Comparison of ENCODE assay signal across 27 cellular contexts in the genomic region with DNA sequence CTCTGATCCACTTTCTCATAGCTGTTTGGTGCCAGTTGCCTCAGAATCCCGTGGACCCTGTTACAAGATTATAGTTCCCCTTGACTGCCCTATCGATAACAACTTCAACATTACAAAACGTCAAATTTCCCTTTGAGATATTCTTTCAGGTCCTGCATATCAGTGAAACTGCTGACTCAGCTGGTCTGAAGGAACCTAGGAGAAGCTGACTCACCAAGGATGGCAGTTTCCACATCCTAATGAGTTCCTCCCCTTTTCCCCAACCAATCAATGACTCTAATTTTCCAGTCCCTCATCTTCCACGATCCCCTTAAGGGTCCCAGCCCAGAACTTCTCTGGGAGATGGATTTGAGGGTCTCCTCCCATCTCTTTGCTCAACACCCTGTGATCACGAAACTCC. TPM values are rescaled to one million over a fixed set of nuclear protein-coding genes. Genes with fewer than 3 reads are reported as not detected.
"Had no signal": no experiment of that assay in that cellular context is flagged by ENCODE, and none has a peak within 500 bp of the region (broad histone marks: within the 10 kb centered on the region; RNA-seq: fewer than 3 reads in every experiment).

No MANE protein-coding gene starts in this region.

- H3K4me3 Mint-ChIP-seq: activated CD4-positive, alpha-beta T cell treated with anti-CD3 and anti-CD28 coated beads, Interleukin-2, amount 10 ng/mL, durations not matched to agents 24 days and 14 days; activated CD8-positive, alpha-beta T cell treated with anti-CD3 and anti-CD28 coated beads, Interleukin-2, amount 10 ng/mL, durations not matched to agents 7 days and 5 days; activated naive CD4-positive, alpha-beta T cell treated with anti-CD3 and anti-CD28 coated beads, Interleukin-2, amount 10 ng/mL, durations not matched to agents 7 days and 5 days; activated naive CD8-positive, alpha-beta T cell treated with anti-CD3 and anti-CD28 coated beads, Interleukin-2, amount 50 U/mL, for 24 hours; memory B cell had no signal

- H3K36me3 ChIP-seq: cardiac muscle cell, gastrocnemius medialis, prostate gland, right atrium auricular region, stomach had no signal

- DNase-seq: activated CD4-positive, CD25-positive, alpha-beta regulatory T cell; activated CD8-positive, alpha-beta memory T cell treated with anti-CD3 and anti-CD28 coated beads, Interleukin-2, amount 50 U/mL, for 48 hours; activated CD8-positive, alpha-beta T cell treated with anti-CD3 and anti-CD28 coated beads, Interleukin-2, amount 10 ng/mL, durations not matched to agents 7 days and 5 days; activated effector memory CD4-positive, alpha-beta T cell treated with Interleukin-2 at 50 U/mL for 16 hours; activated naive CD4-positive, alpha-beta T cell treated with anti-CD3 and anti-CD28 coated beads, Interleukin-2, amount 10 ng/mL, durations not matched to agents 7 days and 5 days; activated naive CD8-positive, alpha-beta T cell treated with anti-CD3 and anti-CD28 coated beads, Interleukin-2, amount 50 U/mL, for 24 hours; activated T-cell treated with anti-CD3 and anti-CD28 coated beads, Interleukin-2, amount 50 U/mL, for 48 hours; aorta; dorsolateral prefrontal cortex; gastrocnemius medialis; head of caudate nucleus; left ventricle myocardium superior; stimulated activated CD4-positive, alpha-beta T cell treated with anti-CD3 and anti-CD28 coated beads, Interleukin-2, amount 100 ng/mL, for 48 hours; stomach; T-helper 1 cell; T-helper 9 cell; trophoblast cell had no signal

- H3K9me3 ChIP-seq: gastrocnemius medialis, prostate gland, right atrium auricular region, stomach had no signal

- H3K9me3 Mint-ChIP-seq: activated CD4-positive, alpha-beta T cell treated with anti-CD3 and anti-CD28 coated beads, Interleukin-2, amount 10 ng/mL, durations not matched to agents 24 days and 14 days; activated naive CD4-positive, alpha-beta T cell treated with anti-CD3 and anti-CD28 coated beads, Interleukin-2, amount 10 ng/mL, durations not matched to agents 7 days and 5 days; activated naive CD8-positive, alpha-beta T cell treated with anti-CD3 and anti-CD28 coated beads, Interleukin-2, amount 50 U/mL, for 24 hours; memory B cell had no signal

- H3K4me1 Mint-ChIP-seq: activated CD4-positive, alpha-beta T cell treated with anti-CD3 and anti-CD28 coated beads, Interleukin-2, amount 10 ng/mL, durations not matched to agents 24 days and 14 days; activated naive CD4-positive, alpha-beta T cell treated with anti-CD3 and anti-CD28 coated beads, Interleukin-2, amount 10 ng/mL, durations not matched to agents 7 days and 5 days; activated naive CD8-positive, alpha-beta T cell treated with anti-CD3 and anti-CD28 coated beads, Interleukin-2, amount 50 U/mL, for 24 hours; memory B cell had no signal

- H3K27ac ChIP-seq: cardiac muscle cell, dorsolateral prefrontal cortex, gastrocnemius medialis, prostate gland, right atrium auricular region, stomach had no signal

- H3K27me3 ChIP-seq: cardiac muscle cell, gastrocnemius medialis, right atrium auricular region had no signal

- H3K36me3 Mint-ChIP-seq: activated naive CD4-positive, alpha-beta T cell treated with anti-CD3 and anti-CD28 coated beads, Interleukin-2, amount 10 ng/mL, durations not matched to agents 7 days and 5 days; memory B cell had no signal

- H3K4me1 ChIP-seq: gastrocnemius medialis, prostate gland, right atrium auricular region, stomach had no signal

- H3K4me3 ChIP-seq: cardiac muscle cell, dorsolateral prefrontal cortex, gastrocnemius medialis, prostate gland, right atrium auricular region, stomach had no signal

- ATAC-seq: activated CD8-positive, alpha-beta T cell treated with anti-CD3 and anti-CD28 coated beads, Interleukin-2, amount 10 ng/mL, durations not matched to agents 7 days and 5 days; activated naive CD8-positive, alpha-beta T cell treated with anti-CD3 and anti-CD28 coated beads, Interleukin-2, amount 50 U/mL, for 24 hours; gastrocnemius medialis; left ventricle myocardium superior had no signal

- H3K27ac Mint-ChIP-seq: activated CD4-positive, alpha-beta T cell treated with anti-CD3 and anti-CD28 coated beads, Interleukin-2, amount 10 ng/mL, durations not matched to agents 24 days and 14 days; activated CD8-positive, alpha-beta T cell treated with anti-CD3 and anti-CD28 coated beads, Interleukin-2, amount 10 ng/mL, durations not matched to agents 7 days and 5 days; activated naive CD4-positive, alpha-beta T cell treated with anti-CD3 and anti-CD28 coated beads, Interleukin-2, amount 10 ng/mL, durations not matched to agents 7 days and 5 days; activated naive CD8-positive, alpha-beta T cell treated with anti-CD3 and anti-CD28 coated beads, Interleukin-2, amount 50 U/mL, for 24 hours; memory B cell had no signal

RNA-seq across cellular contexts. Expression of a gene that starts 27.6 kb away (rescaled TPM):
- total RNA-seq: activated CD8-positive, alpha-beta T cell treated with anti-CD3 and anti-CD28 coated beads, Interleukin-2, amount 10 ng/mL, durations not matched to agents 7 days and 5 days had no signal

RNA-seq across cellular contexts. Expression of a gene that starts 52.0 kb away (rescaled TPM):
- total RNA-seq: activated CD4-positive, alpha-beta T cell treated with anti-CD3 and anti-CD28 coated beads, Interleukin-2, amount 10 ng/mL, durations not matched to agents 24 days and 14 days; activated CD8-positive, alpha-beta T cell treated with anti-CD3 and anti-CD28 coated beads, Interleukin-2, amount 10 ng/mL, durations not matched to agents 7 days and 5 days; aorta; cardiac muscle cell; dorsolateral prefrontal cortex; epithelial cell of proximal tubule; gastrocnemius medialis; left ventricle myocardium superior; mononuclear cell; osteocyte; prostate gland; right atrium auricular region; skeletal muscle tissue; stomach; temporal lobe had no signal
- polyA plus RNA-seq: aorta, cardiac muscle cell, stomach had no signal
